Comparison of ENCODE assay signal across 8 cellular contexts in genomic region chr20:36236786-36237121, GRCh38. TPM values are rescaled to one million over a fixed set of nuclear protein-coding genes. Genes with fewer than 3 reads are reported as not detected.
DNase-seq lines count a peak whose midpoint lies in the region; ATAC-seq and TF ChIP-seq lines count a peak whose summit lies in the region.

No MANE protein-coding gene starts in this region.

- peaks cover 38% of the 10 kb centered on the region for H3K36me3 ChIP-seq in RWPE2 (ENCODE audit: low read depth)
- peaks cover 6% of the 10 kb centered on the region for H3K36me3 ChIP-seq in fibroblast of lung (ENCODE audit: control insufficient read depth, insufficient read depth, low read length)

- DNase-seq in RWPE2 (ENCODE audit: low spot score), result no peak
- DNase-seq in fibroblast of lung (ENCODE audit: low read depth in 2 of 2), result no peak
- no peak for DNase-seq in progenitor cell of endocrine pancreas (ENCODE audit: low spot score, unreplicated experiment)
- no peak for DNase-seq in activated CD4-positive, alpha-beta T cell treated with anti-CD3 and anti-CD28 coated beads, Interleukin-2, amount 50 U/mL, for 1 hour
- no peak for DNase-seq in NCI-H345 (lab: John Stamatoyannopoulos, UW)
- no peak for DNase-seq in DMS53 (lab: John Stamatoyannopoulos, UW)

- H3K9me3 ChIP-seq in RWPE2 (ENCODE audit: severe bottlenecking) (no peaks in the 10 kb centered on the region), fibroblast of lung (ENCODE audit: control insufficient read depth, insufficient read depth, low read depth, low read length) (no peaks in the 10 kb centered on the region)

- peak overlapping the region; percentile 22 for H3K27ac ChIP-seq in RWPE2 (ENCODE audit: poor library complexity, severe bottlenecking)
- peak overlapping the region; percentile 88 for H3K27ac ChIP-seq in fibroblast of lung (ENCODE audit: insufficient read depth, low read length)

- H3K4me1 ChIP-seq in RWPE2 (ENCODE audit: insufficient read depth, poor library complexity, severe bottlenecking) (peaks cover 19% of the 10 kb centered on the region), fibroblast of lung (ENCODE audit: control insufficient read depth, extremely low read depth, insufficient read depth, low read length) (peaks cover 4% of the 10 kb centered on the region)

- H4K20me1 ChIP-seq in fibroblast of lung (ENCODE audit: control insufficient read depth, extremely low read depth, insufficient read depth, low read length), result no peaks in the 10 kb centered on the region

- H3K4me1 Mint-ChIP-seq in progenitor cell of endocrine pancreas (ENCODE audit: low read depth), result peaks cover 16% of the 10 kb centered on the region

- H3K4me3 ChIP-seq in GM08714 (ENCODE audit: low read length), result peak overlapping the region; percentile 92
- peak overlapping the region; percentile 77 for H3K4me3 ChIP-seq in RWPE2 (ENCODE audit: severe bottlenecking)
- peak overlapping the region; percentile 78 to 99 (median 92) for H3K4me3 ChIP-seq in fibroblast of lung (replicated peaks in 1 of 4; ENCODE audit: control extremely low read depth in 1 of 4, insufficient read depth in 1 of 4, low read depth in 3 of 4, low read length in 4 of 4)

- H3K4me2 ChIP-seq in fibroblast of lung (ENCODE audit: extremely low read depth, insufficient read depth, low read length), result peak overlapping the region; percentile 95

- H3K36me3 Mint-ChIP-seq in progenitor cell of endocrine pancreas (ENCODE audit: insufficient read depth), result peaks cover 5% of the 10 kb centered on the region

- TF ChIP-seq CTCF in RWPE2 (IDR thresholded peaks at IDR 0.05; ENCODE audit: poor library complexity, severe bottlenecking) (no peak), fibroblast of lung (conservative IDR thresholded peaks at IDR 0.05 in 1 of 2, IDR thresholded peaks at IDR 0.05 in 1 of 2; ENCODE audit: low read depth in 1 of 2, low read length in 2 of 2) (no peak), progenitor cell of endocrine pancreas (IDR thresholded peaks at IDR 0.05; ENCODE audit: unreplicated experiment) (no peak)

- H3K4me3 Mint-ChIP-seq in progenitor cell of endocrine pancreas (ENCODE audit: low read depth), result peak overlapping the region; percentile 94

- no peaks in the 10 kb centered on the region for H3K27me3 Mint-ChIP-seq in progenitor cell of endocrine pancreas

- H2AFZ ChIP-seq in fibroblast of lung (ENCODE audit: low read length), result peak overlapping the region; percentile 73

- ATAC-seq in RWPE2 (ENCODE audit: low read depth), result peak; percentile 2; the same call in 2 of the 3 replicates
- ATAC-seq in HG02588 (IDR thresholded peaks at IDR 0.05; ENCODE audit: unreplicated experiment), result no peak

- H3K27me3 ChIP-seq in RWPE2 (ENCODE audit: insufficient read depth, poor library complexity, severe bottlenecking) (no peaks in the 10 kb centered on the region), fibroblast of lung (ENCODE audit: control insufficient read depth, insufficient read depth, low read length) (no peaks in the 10 kb centered on the region)

- H3K27ac Mint-ChIP-seq in progenitor cell of endocrine pancreas, result peak overlapping the region; percentile 96

- H3K79me2 ChIP-seq in fibroblast of lung (ENCODE audit: control insufficient read depth, insufficient read depth, low read length), result peaks cover 43% of the 10 kb centered on the region

- H3K9ac ChIP-seq in fibroblast of lung (ENCODE audit: insufficient read depth, low read length), result peak overlapping the region; percentile 87

- no peaks in the 10 kb centered on the region for H3K9me3 Mint-ChIP-seq in progenitor cell of endocrine pancreas (ENCODE audit: low read depth)

RNA-seq across cellular contexts. Expression of gene AAR2, which starts 0.5 kb away (rescaled TPM):
- 21.8 and 24.6 TPM in 2 replicates for total RNA-seq in fibroblast of lung
- 24.3 and 25.3 TPM in 2 replicates for polyA plus RNA-seq in fibroblast of lung
- polyA plus RNA-seq in fibroblast of lung (2012), result 23.3 and 24.1 TPM in 2 replicates
- 55.4 and 72.6 TPM in 2 replicates for polyA minus RNA-seq in fibroblast of lung (ENCODE audit: low replicate concordance)
- 24.8 and 27.7 TPM in 2 replicates for total RNA-seq in progenitor cell of endocrine pancreas
